8 cellular contexts compared by ENCODE assay signal in the genomic region with DNA sequence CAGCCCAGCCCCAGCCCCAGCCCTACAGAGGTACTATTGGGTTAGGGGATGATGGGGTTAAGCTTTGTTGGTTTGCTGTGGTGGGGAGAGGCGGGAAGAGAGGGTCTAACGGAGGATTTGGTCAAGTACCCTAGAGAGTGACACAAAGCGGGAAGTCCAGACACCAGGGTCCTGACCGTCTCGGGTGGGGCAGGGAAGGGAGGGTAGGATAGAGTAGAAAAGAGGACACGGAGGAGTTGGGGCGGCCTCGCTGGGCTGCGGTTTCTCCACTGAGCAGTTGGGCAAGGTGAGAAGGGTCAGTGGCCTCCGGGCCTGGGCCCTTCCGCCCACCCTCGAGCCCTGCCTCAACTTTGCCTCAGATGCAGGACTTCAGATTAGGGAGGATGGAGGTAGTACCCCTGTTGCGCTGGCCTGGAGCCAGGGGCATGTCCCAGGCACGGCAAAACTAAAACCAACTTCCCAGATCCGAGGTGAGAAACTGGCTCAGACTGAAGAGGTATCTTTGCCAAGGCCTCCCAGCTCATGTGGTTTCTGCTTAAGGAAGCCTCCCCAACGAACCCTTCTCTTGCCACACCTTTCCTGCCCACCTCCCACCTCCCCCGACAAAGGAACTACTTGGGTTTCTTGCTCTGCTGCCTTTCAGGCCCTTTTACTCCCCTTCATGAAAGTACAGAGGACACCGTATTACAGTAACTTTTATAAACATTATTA. TPM values are rescaled to one million over a fixed set of nuclear protein-coding genes. Genes with fewer than 3 reads are reported as not detected.
DNase-seq lines count a peak whose midpoint lies in the region; ATAC-seq, FAIRE-seq and TF ChIP-seq lines count a peak whose summit lies in the region.

No MANE protein-coding gene starts in this region.

- no peak for DNase-seq in GM12865 (ENCODE audit: low read depth)
- peak; percentile 81 for DNase-seq in NB4 (ENCODE audit: low read depth)
- DNase-seq in bronchial epithelial cell (ENCODE audit: low read depth): no peak
- DNase-seq in lower leg skin (ENCODE audit: low spot score in 2 of 2): peak in 1 of 2 donors; percentile 89
- no peak for DNase-seq in thoracic aorta (ENCODE audit: low spot score)
- no peak for DNase-seq in NCI-H446 (lab: John Stamatoyannopoulos, UW)
- DNase-seq in NCI-H187 (lab: John Stamatoyannopoulos, UW): no peak

- 0 to 1% methylated on average over 18 of the region's 18 CpGs for WGBS in lower leg skin, 2 donors

- peak overlapping the region; percentile 86 for H3K4me3 ChIP-seq in GM12865 (ENCODE audit: low read depth, low read length)
- H3K4me3 ChIP-seq in NB4 (ENCODE audit: low read depth, low read length): peak overlapping the region; percentile 85
- peak overlapping the region; percentile 67 for H3K4me3 ChIP-seq in bronchial epithelial cell (ENCODE audit: low read depth, low read length)
- peak overlapping the region; percentile 92 for H3K4me3 ChIP-seq in lower leg skin (ENCODE audit: low read depth, poor library complexity, severe bottlenecking)
- H3K4me3 ChIP-seq in thoracic aorta: peak overlapping the region; percentile 95

- H3K27ac ChIP-seq in thoracic aorta: peak overlapping the region; percentile 89 to 90

- intact Hi-C loops in lower leg skin (cut with DNase I; ENCODE audit: low total_unique reads): no loop called here

- ATAC-seq in thoracic aorta (ENCODE audit: insufficient number of reproducible peaks, low FRiP score, low read depth) (no peak), GM18519 (IDR thresholded peaks at IDR 0.05; ENCODE audit: low FRiP score, unreplicated experiment) (no peak)

- peaks cover 52 to 74% of the 10 kb centered on the region in 2 donors for H3K4me1 ChIP-seq in thoracic aorta (ENCODE audit: control insufficient read depth in 1 of 2, low read depth in 2 of 2)

- TF ChIP-seq CTCF in GM12865 (IDR thresholded peaks at IDR 0.05; ENCODE audit: insufficient read depth, low read depth, low read length, missing control alignments) (no peak), NB4 (IDR thresholded peaks at IDR 0.05; ENCODE audit: low read depth, low read length) (no peak), bronchial epithelial cell (IDR thresholded peaks at IDR 0.05; ENCODE audit: insufficient read depth, low read length, severe bottlenecking) (no peak), lower leg skin (IDR thresholded peaks at IDR 0.05) (no peak), thoracic aorta (IDR thresholded peaks at IDR 0.05) (no peak)

- no peak for FAIRE-seq in bronchial epithelial cell (lab: Jason Lieb, UNC)

- no peaks in the 10 kb centered on the region for H3K9me3 ChIP-seq in thoracic aorta

- H3K36me3 ChIP-seq in bronchial epithelial cell (ENCODE audit: control insufficient read depth, insufficient read depth, low read length): peaks cover 6% of the 10 kb centered on the region
- peaks cover 17% of the 10 kb centered on the region for H3K36me3 ChIP-seq in thoracic aorta

- no peaks in the 10 kb centered on the region for H3K27me3 ChIP-seq in bronchial epithelial cell (ENCODE audit: control insufficient read depth, insufficient read depth, low read length)
- H3K27me3 ChIP-seq in thoracic aorta (replicated peaks; ENCODE audit: insufficient read depth): no peaks in the 10 kb centered on the region

- TF ChIP-seq POLR2A in NB4 (IDR thresholded peaks at IDR 0.05; ENCODE audit: extremely low read depth, insufficient read length) (peak; percentile 47), lower leg skin (IDR thresholded peaks at IDR 0.05) (no peak)

RNA-seq across cellular contexts. Expression of gene PML, which starts 0.6 kb away (rescaled TPM):
- total RNA-seq in bronchial epithelial cell (7.6 and 8.3 TPM in 2 replicates), lower leg skin (10 to 100 TPM; 48.5 to 73.7 (median 60.3) TPM), thoracic aorta (100 to 1,000 TPM in 1 of 2 donors, 10 to 100 TPM in 1; 77.2 to 138 TPM)

RNA-seq across cellular contexts. Expression of gene STOML1, which starts 3.0 kb away (rescaled TPM):
- total RNA-seq in bronchial epithelial cell (8.6 and 9.5 TPM in 2 replicates), lower leg skin (10 to 100 TPM; 14.4 to 24.6 (median 23.9) TPM), thoracic aorta (10 to 100 TPM; 23.6 to 37.9 TPM)
